Comparison of ENCODE assay signal across 1 cellular context in the genomic region with DNA sequence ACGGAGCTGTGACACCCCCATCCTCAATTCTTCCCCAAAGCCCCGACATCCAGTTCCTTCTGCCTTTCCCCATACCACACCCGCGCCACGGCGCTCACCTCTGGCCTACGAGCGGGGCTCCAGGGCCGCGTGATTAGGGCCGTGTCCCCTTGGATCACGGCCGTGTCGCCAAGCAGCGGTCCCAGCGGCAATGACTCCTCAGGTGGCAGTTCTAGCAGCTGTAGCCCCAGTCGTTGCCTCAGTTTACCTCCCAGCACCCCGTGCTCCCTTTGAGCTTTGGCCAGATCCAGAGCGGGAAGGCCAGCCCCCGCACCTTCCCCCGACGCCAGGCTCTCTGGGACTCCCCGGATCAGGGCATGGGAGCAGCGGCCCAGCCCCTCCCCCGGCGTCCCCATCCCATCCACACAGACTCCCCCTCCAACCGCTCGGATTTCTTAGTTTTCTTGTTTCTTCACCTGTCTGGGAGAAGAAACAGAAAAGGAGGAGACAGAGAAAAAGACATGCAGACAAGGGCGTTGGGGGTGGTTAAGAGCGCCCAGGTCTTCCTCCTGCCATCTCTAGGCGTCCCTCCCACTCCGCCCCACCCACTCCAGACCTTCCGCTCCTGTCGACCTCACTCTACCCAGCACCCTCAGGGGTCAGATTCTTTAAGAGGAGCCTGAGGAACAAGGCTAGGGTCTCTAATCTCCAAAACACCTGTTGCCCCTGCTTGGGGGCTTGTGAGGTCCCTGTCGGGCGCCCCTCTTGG.
TF ChIP-seq lines count a peak whose summit lies in the region.

A gene with protein sequence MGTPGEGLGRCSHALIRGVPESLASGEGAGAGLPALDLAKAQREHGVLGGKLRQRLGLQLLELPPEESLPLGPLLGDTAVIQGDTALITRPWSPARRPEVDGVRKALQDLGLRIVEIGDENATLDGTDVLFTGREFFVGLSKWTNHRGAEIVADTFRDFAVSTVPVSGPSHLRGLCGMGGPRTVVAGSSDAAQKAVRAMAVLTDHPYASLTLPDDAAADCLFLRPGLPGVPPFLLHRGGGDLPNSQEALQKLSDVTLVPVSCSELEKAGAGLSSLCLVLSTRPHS (minus strand): TSS at position 533 of the 748 bp plus-strand sequence. CDS start 138 bp downstream, at position 395.

TF ChIP-seq in K562, 482 proteins besides CTCF, POLR2A, EP300 and RAD21 (continued from another document and continues in another):
- TF ChIP-seq XRCC5 (IDR thresholded peaks at IDR 0.05; ENCODE audit: low read depth, low read length), result no peak
- peak in 1 of 2 experiments; percentile 50; a peak in 1 of 4 replicates for TF ChIP-seq SIN3A (IDR thresholded peaks at IDR 0.05; ENCODE audit: borderline replicate concordance in 2 of 2, control insufficient read depth in 1 of 2, low read depth in 2 of 2, low read length in 2 of 2)
- peak; percentile 8; the same call in 1 of the 2 replicates for TF ChIP-seq SLC30A9 (CRISPR knock-in tag; IDR thresholded peaks at IDR 0.05)
- TF ChIP-seq SPI1 (IDR thresholded peaks at IDR 0.05; ENCODE audit: borderline replicate concordance, low read depth, low read length), result no peak
- peak; percentile 60; the same call in 1 of the 2 replicates for TF ChIP-seq ETV5 (CRISPR knock-in tag; IDR thresholded peaks at IDR 0.05; ENCODE audit: low read depth)
- peak; percentile 86; the same call in 1 of the 2 replicates for TF ChIP-seq NR1H2 (CRISPR knock-in tag; IDR thresholded peaks at IDR 0.05)
- TF ChIP-seq PCBP1 (IDR thresholded peaks at IDR 0.05; ENCODE audit: low read depth, low read length, poor library complexity, severe bottlenecking), result peak; percentile 95
- TF ChIP-seq MYC (IDR thresholded peaks at IDR 0.05; ENCODE audit: low read depth, low read length), result no peak
- peak; percentile 15; the same call in 1 of the 2 replicates for TF ChIP-seq MYC (CRISPR knock-in tag; IDR thresholded peaks at IDR 0.05; ENCODE audit: borderline replicate concordance, low read depth)
- peak; percentile 82 for TF ChIP-seq CHD4 (IDR thresholded peaks at IDR 0.05; ENCODE audit: insufficient read depth, insufficient replicate concordance, low read depth, low read length, poor library complexity, severe bottlenecking)
- TF ChIP-seq, protein P1, sequence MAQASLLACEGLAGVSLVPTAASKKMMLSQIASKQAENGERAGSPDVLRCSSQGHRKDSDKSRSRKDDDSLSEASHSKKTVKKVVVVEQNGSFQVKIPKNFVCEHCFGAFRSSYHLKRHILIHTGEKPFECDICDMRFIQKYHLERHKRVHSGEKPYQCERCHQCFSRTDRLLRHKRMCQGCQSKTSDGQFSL (CRISPR knock-in tag; IDR thresholded peaks at IDR 0.05), result 0 out of 2 replicates have a peak, but pooled peaks have one; percentile 40
- TF ChIP-seq, protein P1 (tag; IDR thresholded peaks at IDR 0.05), result no peak
- TF ChIP-seq, protein P2, sequence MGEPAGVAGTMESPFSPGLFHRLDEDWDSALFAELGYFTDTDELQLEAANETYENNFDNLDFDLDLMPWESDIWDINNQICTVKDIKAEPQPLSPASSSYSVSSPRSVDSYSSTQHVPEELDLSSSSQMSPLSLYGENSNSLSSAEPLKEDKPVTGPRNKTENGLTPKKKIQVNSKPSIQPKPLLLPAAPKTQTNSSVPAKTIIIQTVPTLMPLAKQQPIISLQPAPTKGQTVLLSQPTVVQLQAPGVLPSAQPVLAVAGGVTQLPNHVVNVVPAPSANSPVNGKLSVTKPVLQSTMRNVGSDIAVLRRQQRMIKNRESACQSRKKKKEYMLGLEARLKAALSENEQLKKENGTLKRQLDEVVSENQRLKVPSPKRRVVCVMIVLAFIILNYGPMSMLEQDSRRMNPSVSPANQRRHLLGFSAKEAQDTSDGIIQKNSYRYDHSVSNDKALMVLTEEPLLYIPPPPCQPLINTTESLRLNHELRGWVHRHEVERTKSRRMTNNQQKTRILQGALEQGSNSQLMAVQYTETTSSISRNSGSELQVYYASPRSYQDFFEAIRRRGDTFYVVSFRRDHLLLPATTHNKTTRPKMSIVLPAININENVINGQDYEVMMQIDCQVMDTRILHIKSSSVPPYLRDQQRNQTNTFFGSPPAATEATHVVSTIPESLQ (CRISPR knock-in tag; IDR thresholded peaks at IDR 0.05), result peak; percentile 58; the same call in 1 of the 2 replicates
- no peak for TF ChIP-seq PTRF (tag; IDR thresholded peaks at IDR 0.05)
- TF ChIP-seq SP2 (IDR thresholded peaks at IDR 0.05; ENCODE audit: extremely low read depth, low read depth, low read length, poor library complexity, severe bottlenecking), result peak; percentile 11
- no peak for TF ChIP-seq ZNF274 (IDR thresholded peaks at IDR 0.05; ENCODE audit: borderline replicate concordance, low read depth, low read length)
- TF ChIP-seq SP1 (CRISPR knock-in tag; IDR thresholded peaks at IDR 0.05), result no peak
- 0 out of 2 replicates have a peak, but pooled peaks have one; percentile 13 for TF ChIP-seq ZSCAN29 (IDR thresholded peaks at IDR 0.05)
- TF ChIP-seq NFXL1 (CRISPR knock-in tag; IDR thresholded peaks at IDR 0.05), result no peak
- 0 out of 2 replicates have a peak, but pooled peaks have one; percentile 63 for TF ChIP-seq TAF15 (IDR thresholded peaks at IDR 0.05; ENCODE audit: low read depth, low read length)
- TF ChIP-seq SMAD1 (IDR thresholded peaks at IDR 0.05; ENCODE audit: low read depth, low read length, partially characterized antibody), result peak; percentile 31
- TF ChIP-seq, protein P3, sequence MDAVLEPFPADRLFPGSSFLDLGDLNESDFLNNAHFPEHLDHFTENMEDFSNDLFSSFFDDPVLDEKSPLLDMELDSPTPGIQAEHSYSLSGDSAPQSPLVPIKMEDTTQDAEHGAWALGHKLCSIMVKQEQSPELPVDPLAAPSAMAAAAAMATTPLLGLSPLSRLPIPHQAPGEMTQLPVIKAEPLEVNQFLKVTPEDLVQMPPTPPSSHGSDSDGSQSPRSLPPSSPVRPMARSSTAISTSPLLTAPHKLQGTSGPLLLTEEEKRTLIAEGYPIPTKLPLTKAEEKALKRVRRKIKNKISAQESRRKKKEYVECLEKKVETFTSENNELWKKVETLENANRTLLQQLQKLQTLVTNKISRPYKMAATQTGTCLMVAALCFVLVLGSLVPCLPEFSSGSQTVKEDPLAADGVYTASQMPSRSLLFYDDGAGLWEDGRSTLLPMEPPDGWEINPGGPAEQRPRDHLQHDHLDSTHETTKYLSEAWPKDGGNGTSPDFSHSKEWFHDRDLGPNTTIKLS (IDR thresholded peaks at IDR 0.05; ENCODE audit: borderline replicate concordance, low read depth), result no peak
- peak; percentile 24; the same call in 1 of the 2 replicates for TF ChIP-seq CBFB (CRISPR knock-in tag; IDR thresholded peaks at IDR 0.05)
- TF ChIP-seq ARHGAP35 (IDR thresholded peaks at IDR 0.05; ENCODE audit: partially characterized antibody), result peak; percentile 11
- peak; percentile 98 for TF ChIP-seq RBM22 (IDR thresholded peaks at IDR 0.05; ENCODE audit: low read depth, low read length, poor library complexity, severe bottlenecking)
- 0 out of 2 replicates have a peak, but pooled peaks have one; percentile 17 for TF ChIP-seq GATA2 (CRISPR knock-in tag; IDR thresholded peaks at IDR 0.05)
- peak; percentile 92 for TF ChIP-seq POLR2G (IDR thresholded peaks at IDR 0.05; ENCODE audit: low read depth, low read length)
- TF ChIP-seq, protein P4, sequence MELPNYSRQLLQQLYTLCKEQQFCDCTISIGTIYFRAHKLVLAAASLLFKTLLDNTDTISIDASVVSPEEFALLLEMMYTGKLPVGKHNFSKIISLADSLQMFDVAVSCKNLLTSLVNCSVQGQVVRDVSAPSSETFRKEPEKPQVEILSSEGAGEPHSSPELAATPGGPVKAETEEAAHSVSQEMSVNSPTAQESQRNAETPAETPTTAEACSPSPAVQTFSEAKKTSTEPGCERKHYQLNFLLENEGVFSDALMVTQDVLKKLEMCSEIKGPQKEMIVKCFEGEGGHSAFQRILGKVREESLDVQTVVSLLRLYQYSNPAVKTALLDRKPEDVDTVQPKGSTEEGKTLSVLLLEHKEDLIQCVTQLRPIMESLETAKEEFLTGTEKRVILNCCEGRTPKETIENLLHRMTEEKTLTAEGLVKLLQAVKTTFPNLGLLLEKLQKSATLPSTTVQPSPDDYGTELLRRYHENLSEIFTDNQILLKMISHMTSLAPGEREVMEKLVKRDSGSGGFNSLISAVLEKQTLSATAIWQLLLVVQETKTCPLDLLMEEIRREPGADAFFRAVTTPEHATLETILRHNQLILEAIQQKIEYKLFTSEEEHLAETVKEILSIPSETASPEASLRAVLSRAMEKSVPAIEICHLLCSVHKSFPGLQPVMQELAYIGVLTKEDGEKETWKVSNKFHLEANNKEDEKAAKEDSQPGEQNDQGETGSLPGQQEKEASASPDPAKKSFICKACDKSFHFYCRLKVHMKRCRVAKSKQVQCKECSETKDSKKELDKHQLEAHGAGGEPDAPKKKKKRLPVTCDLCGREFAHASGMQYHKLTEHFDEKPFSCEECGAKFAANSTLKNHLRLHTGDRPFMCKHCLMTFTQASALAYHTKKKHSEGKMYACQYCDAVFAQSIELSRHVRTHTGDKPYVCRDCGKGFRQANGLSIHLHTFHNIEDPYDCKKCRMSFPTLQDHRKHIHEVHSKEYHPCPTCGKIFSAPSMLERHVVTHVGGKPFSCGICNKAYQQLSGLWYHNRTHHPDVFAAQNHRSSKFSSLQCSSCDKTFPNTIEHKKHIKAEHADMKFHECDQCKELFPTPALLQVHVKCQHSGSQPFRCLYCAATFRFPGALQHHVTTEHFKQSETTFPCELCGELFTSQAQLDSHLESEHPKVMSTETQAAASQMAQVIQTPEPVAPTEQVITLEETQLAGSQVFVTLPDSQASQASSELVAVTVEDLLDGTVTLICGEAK (IDR thresholded peaks at IDR 0.05), result no peak
- TF ChIP-seq, protein P4 (CRISPR knock-in tag; IDR thresholded peaks at IDR 0.05), result no peak
- peak; percentile 99 for TF ChIP-seq ZBTB7A (IDR thresholded peaks at IDR 0.05; ENCODE audit: borderline replicate concordance, control insufficient read depth, low read depth, low read length)
- no peak for TF ChIP-seq ELF1 (tag; IDR thresholded peaks at IDR 0.05)
- TF ChIP-seq SMC3 (conservative IDR thresholded peaks at IDR 0.05; ENCODE audit: insufficient read depth, low read depth, low read length), result 0 out of 2 replicates have a peak, but pooled peaks have one; percentile 7
- TF ChIP-seq STAT5A (IDR thresholded peaks at IDR 0.05; ENCODE audit: borderline replicate concordance, low read length), result peak; percentile 4; the same call in 1 of the 2 replicates
- TF ChIP-seq, protein P5, sequence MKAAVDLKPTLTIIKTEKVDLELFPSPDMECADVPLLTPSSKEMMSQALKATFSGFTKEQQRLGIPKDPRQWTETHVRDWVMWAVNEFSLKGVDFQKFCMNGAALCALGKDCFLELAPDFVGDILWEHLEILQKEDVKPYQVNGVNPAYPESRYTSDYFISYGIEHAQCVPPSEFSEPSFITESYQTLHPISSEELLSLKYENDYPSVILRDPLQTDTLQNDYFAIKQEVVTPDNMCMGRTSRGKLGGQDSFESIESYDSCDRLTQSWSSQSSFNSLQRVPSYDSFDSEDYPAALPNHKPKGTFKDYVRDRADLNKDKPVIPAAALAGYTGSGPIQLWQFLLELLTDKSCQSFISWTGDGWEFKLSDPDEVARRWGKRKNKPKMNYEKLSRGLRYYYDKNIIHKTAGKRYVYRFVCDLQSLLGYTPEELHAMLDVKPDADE (conservative IDR thresholded peaks at IDR 0.05; ENCODE audit: control insufficient read depth, low read depth, low read length), result 0 out of 2 replicates have a peak, but pooled peaks have one; percentile 12
- peak; percentile 99 for TF ChIP-seq FIP1L1 (IDR thresholded peaks at IDR 0.05; ENCODE audit: low read depth, low read length, poor library complexity, severe bottlenecking)
- TF ChIP-seq FOXP1 (CRISPR knock-in tag; IDR thresholded peaks at IDR 0.05), result peak; percentile 8; the same call in 1 of the 2 replicates
- no peak for TF ChIP-seq BHLHE40 (IDR thresholded peaks at IDR 0.05; ENCODE audit: low read length)
- TF ChIP-seq, protein P6, sequence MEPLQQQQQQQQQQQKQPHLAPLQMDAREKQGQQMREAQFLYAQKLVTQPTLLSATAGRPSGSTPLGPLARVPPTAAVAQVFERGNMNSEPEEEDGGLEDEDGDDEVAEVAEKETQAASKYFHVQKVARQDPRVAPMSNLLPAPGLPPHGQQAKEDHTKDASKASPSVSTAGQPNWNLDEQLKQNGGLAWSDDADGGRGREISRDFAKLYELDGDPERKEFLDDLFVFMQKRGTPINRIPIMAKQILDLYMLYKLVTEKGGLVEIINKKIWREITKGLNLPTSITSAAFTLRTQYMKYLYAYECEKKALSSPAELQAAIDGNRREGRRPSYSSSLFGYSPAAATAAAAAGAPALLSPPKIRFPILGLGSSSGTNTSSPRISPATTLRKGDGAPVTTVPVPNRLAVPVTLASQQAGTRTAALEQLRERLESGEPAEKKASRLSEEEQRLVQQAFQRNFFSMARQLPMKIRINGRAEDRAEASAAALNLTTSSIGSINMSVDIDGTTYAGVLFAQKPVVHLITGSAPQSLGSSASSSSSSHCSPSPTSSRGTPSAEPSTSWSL (CRISPR knock-in tag; IDR thresholded peaks at IDR 0.05; ENCODE audit: borderline replicate concordance), result 0 out of 2 replicates have a peak, but pooled peaks have one; percentile 59
- 0 out of 2 replicates have a peak, but pooled peaks have one; percentile 19 for TF ChIP-seq PHB (CRISPR knock-in tag; IDR thresholded peaks at IDR 0.05)
- peak; percentile 52; the same call in 1 of the 2 replicates for TF ChIP-seq NR2C2 (CRISPR knock-in tag; IDR thresholded peaks at IDR 0.05)
- no peak for TF ChIP-seq NR2C2 (tag; IDR thresholded peaks at IDR 0.05)
- peak; percentile 39 for TF ChIP-seq TAF1 (IDR thresholded peaks at IDR 0.05; ENCODE audit: control insufficient read depth, extremely low read depth, insufficient read depth, low read length, severe bottlenecking)
